In genomic region chr1:15283500-15283899, GRCh38 we compare ENCODE assay signal across 10 cellular contexts. TPM values are rescaled to one million over a fixed set of nuclear protein-coding genes. Genes with fewer than 3 reads are reported as not detected.
DNase-seq lines count a peak whose midpoint lies in the region; ATAC-seq and TF ChIP-seq lines count a peak whose summit lies in the region.
"Had no signal": no experiment of that assay in that cellular context is flagged by ENCODE, and none has a peak within 500 bp of the region (broad histone marks: within the 10 kb centered on the region; RNA-seq: fewer than 3 reads in every experiment).

No MANE protein-coding gene starts in this region.

- peak overlapping the region; percentile 18 to 75 (median 65) for H3K27ac ChIP-seq in gastroesophageal sphincter
- no peak overlapping the region for H3K27ac ChIP-seq in thoracic aorta

- peaks cover 2% of the 10 kb centered on the region for H3K9me3 Mint-ChIP-seq in activated CD4-positive, alpha-beta memory T cell treated with anti-CD3 and anti-CD28 coated beads, Interleukin-2, amount 10 ng/mL, durations not matched to agents 7 days and 5 days

- H3K27me3 ChIP-seq in gastroesophageal sphincter (no peaks in the 10 kb centered on the region), thoracic aorta (replicated peaks; ENCODE audit: insufficient read depth) (no peaks in the 10 kb centered on the region)

- H3K27me3 Mint-ChIP-seq in T-helper 17 cell: peaks cover 35% of the 10 kb centered on the region
- peaks cover 30% of the 10 kb centered on the region for H3K27me3 Mint-ChIP-seq in activated CD4-positive, alpha-beta memory T cell treated with anti-CD3 and anti-CD28 coated beads, Interleukin-2, amount 10 ng/mL, durations not matched to agents 7 days and 5 days

- H3K4me1 Mint-ChIP-seq in T-helper 17 cell: no peaks in the 10 kb centered on the region
- H3K4me1 Mint-ChIP-seq in activated CD4-positive, alpha-beta memory T cell treated with anti-CD3 and anti-CD28 coated beads, Interleukin-2, amount 10 ng/mL, durations not matched to agents 7 days and 5 days: no peaks in the 10 kb centered on the region

- no peak for TF ChIP-seq POLR2A in gastroesophageal sphincter (IDR thresholded peaks at IDR 0.05)

- ATAC-seq in T-helper 17 cell (no peak), gastroesophageal sphincter (peak; percentile 58), thoracic aorta (ENCODE audit: insufficient number of reproducible peaks, low FRiP score, low read depth) (no peak)
- ATAC-seq: left lobe of liver had no signal

- TF ChIP-seq EP300 in gastroesophageal sphincter (IDR thresholded peaks at IDR 0.05): no peak

- peak overlapping the region; percentile 3 for H3K27ac Mint-ChIP-seq in T-helper 17 cell
- H3K27ac Mint-ChIP-seq in activated CD4-positive, alpha-beta memory T cell treated with anti-CD3 and anti-CD28 coated beads, Interleukin-2, amount 10 ng/mL, durations not matched to agents 7 days and 5 days: no peak overlapping the region

- H3K4me1 ChIP-seq in gastroesophageal sphincter (peaks cover 0 to 38% (median 0%) of the 10 kb centered on the region in 3 donors), thoracic aorta (ENCODE audit: control insufficient read depth in 1 of 2, low read depth in 2 of 2) (peaks cover 0 to 5% of the 10 kb centered on the region in 2 donors)

- no peak overlapping the region for H3K4me3 Mint-ChIP-seq in T-helper 17 cell
- H3K4me3 Mint-ChIP-seq in activated CD4-positive, alpha-beta memory T cell treated with anti-CD3 and anti-CD28 coated beads, Interleukin-2, amount 10 ng/mL, durations not matched to agents 7 days and 5 days: no peak overlapping the region

- POLR2A ChIA-PET in activated CD4-positive, alpha-beta memory T cell treated with anti-CD3 and anti-CD28 coated beads, Interleukin-2, amount 10 ng/mL, durations not matched to agents 7 days and 5 days (lab: Charles Lee): no interaction called here

- H3K36me3 Mint-ChIP-seq in T-helper 17 cell (ENCODE audit: low read depth): no peaks in the 10 kb centered on the region
- no peaks in the 10 kb centered on the region for H3K36me3 Mint-ChIP-seq in activated CD4-positive, alpha-beta memory T cell treated with anti-CD3 and anti-CD28 coated beads, Interleukin-2, amount 10 ng/mL, durations not matched to agents 7 days and 5 days (ENCODE audit: low read depth)

- 42 to 65% methylated on average over 2 of the region's 2 CpGs for WGBS in gastroesophageal sphincter (ENCODE audit: low coverage in 1 of 2), 2 donors

- H3K36me3 ChIP-seq in gastroesophageal sphincter (no peaks in the 10 kb centered on the region), thoracic aorta (no peaks in the 10 kb centered on the region)

- TF ChIP-seq CTCF in gastroesophageal sphincter (IDR thresholded peaks at IDR 0.05): peak in 3 of 4 experiments; percentile 27 to 40 (median 31)
- TF ChIP-seq CTCF in thoracic aorta (IDR thresholded peaks at IDR 0.05): peak; percentile 31

- no peak overlapping the region for H3K4me3 ChIP-seq in gastroesophageal sphincter
- no peak overlapping the region for H3K4me3 ChIP-seq in thoracic aorta

- H3K9me3 ChIP-seq in T-helper 17 cell (ENCODE audit: control insufficient read depth, low read length, poor library complexity, severe bottlenecking) (no peaks in the 10 kb centered on the region), gastroesophageal sphincter (no peaks in the 10 kb centered on the region), thoracic aorta (no peaks in the 10 kb centered on the region)

- DNase-seq in NCI-H2171 treated with DMSO at 0.1 percent for 48 hours (lab: John Stamatoyannopoulos, UW): peak; percentile 39
- no peak for DNase-seq in NCI-H2171 (lab: John Stamatoyannopoulos, UW)
- DNase-seq in T-helper 17 cell: no peak
- no peak for DNase-seq in thoracic aorta (ENCODE audit: low spot score)
- no peak for DNase-seq in stimulated activated CD8-positive, alpha-beta memory T cell treated with anti-CD3 and anti-CD28 coated beads, Interleukin-4, amount 100 ng/mL, for 48 hours
- DNase-seq in activated CD4-positive, alpha-beta memory T cell treated with anti-CD3 and anti-CD28 coated beads, Interleukin-2, amount 10 ng/mL, durations not matched to agents 7 days and 5 days: no peak
- no peak for DNase-seq in NCI-H1436 (lab: John Stamatoyannopoulos, UW)
- DNase-seq: activated CD4-positive, alpha-beta T cell treated with anti-CD3 and anti-CD28 coated beads, Interleukin-2, amount 50 U/mL, for 4 hours had no signal

- CTCF ChIA-PET in activated CD4-positive, alpha-beta memory T cell treated with anti-CD3 and anti-CD28 coated beads, Interleukin-2, amount 10 ng/mL, durations not matched to agents 7 days and 5 days (lab: Charles Lee): no interaction called here

RNA-seq across cellular contexts. Expression of gene FHAD1, which starts 36.5 kb away (rescaled TPM):
- total RNA-seq in T-helper 17 cell (not detected), gastroesophageal sphincter (1 to 10 TPM in 1 of 4 donors, not detected in 3; 1.1 TPM), thoracic aorta (1 to 10 TPM in 1 of 2 donors, not detected in 1; 4.4 TPM)
- total RNA-seq in activated CD4-positive, alpha-beta memory T cell treated with anti-CD3 and anti-CD28 coated beads, Interleukin-2, amount 10 ng/mL, durations not matched to agents 7 days and 5 days: under 1 TPM in 1 of 2 experiments, not detected in 1; 0.18 TPM
- total RNA-seq: left lobe of liver had no signal

Comparison
In these comparisons a context has a peak if more than half of its experiments do, and no peak if none do; other contexts are left out.
1. H3K27ac ChIP-seq: peak in gastroesophageal sphincter (4 of 4); none in thoracic aorta (0 of 2).